Comparison of ENCODE assay signal across 17 cellular contexts in the genomic region with DNA sequence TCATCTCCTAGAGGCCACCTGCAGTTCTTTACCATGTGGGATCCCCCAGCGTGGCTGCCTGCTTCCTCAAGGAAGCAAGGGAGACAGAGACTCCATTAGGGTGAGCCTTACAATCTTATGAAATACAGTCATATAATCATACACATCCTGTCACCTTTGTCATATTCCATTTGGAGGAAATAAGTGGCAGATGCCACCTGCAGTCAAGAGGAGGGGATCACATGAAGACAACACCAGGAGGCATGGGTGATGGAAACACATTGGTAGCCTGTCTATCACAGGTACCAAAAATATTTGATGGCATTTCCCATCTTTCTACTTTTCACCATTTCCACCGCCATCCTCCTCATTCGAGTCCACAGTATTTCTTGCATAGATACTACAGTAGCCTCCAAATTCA. TPM values are rescaled to one million over a fixed set of nuclear protein-coding genes. Genes with fewer than 3 reads are reported as not detected.
DNase-seq lines count a peak whose midpoint lies in the region; ATAC-seq and TF ChIP-seq lines count a peak whose summit lies in the region.
"Had no signal": no experiment of that assay in that cellular context is flagged by ENCODE, and none has a peak within 500 bp of the region (broad histone marks: within the 10 kb centered on the region; RNA-seq: fewer than 3 reads in every experiment).

No MANE protein-coding gene starts in this region.

- H3K4me3 ChIP-seq in CD8-positive, alpha-beta T cell (ENCODE audit: low read depth, low read length), result no peak overlapping the region
- H3K4me3 ChIP-seq in MM.1S (ENCODE audit: low read length), result no peak overlapping the region
- H3K4me3 ChIP-seq: coronary artery, right atrium auricular region, vagina had no signal

- peak; percentile 90 for ATAC-seq in CD8-positive, alpha-beta T cell
- no peak for ATAC-seq in foreskin keratinocyte

- H3K79me2 ChIP-seq in MM.1S (ENCODE audit: low read length), result no peaks in the 10 kb centered on the region

- intact Hi-C loops in activated CD4-positive, alpha-beta memory T cell treated with anti-CD3 and anti-CD28 coated beads for 36 hours (cut with micrococcal nuclease), result loop anchor here (1.0 to 2.0 kb wide), 2 partner anchors 14 to 71 kb away; no protein-coding TSS in a partner anchor
- intact Hi-C loops in CD8-positive, alpha-beta T cell (cut with DNase I, micrococcal nuclease), result loop anchor here (1.0 to 5.0 kb wide), 4 partner anchors 16 to 211 kb away; partner anchors contain the start of gene ERAP1 (in 1 of the 2)

- no peaks in the 10 kb centered on the region for H4K20me1 ChIP-seq in MM.1S (ENCODE audit: insufficient read depth, low read length)

- TF ChIP-seq CTCF in CD8-positive, alpha-beta T cell (IDR thresholded peaks at IDR 0.05), result peak; percentile 34
- TF ChIP-seq CTCF in MM.1S (IDR thresholded peaks at IDR 0.05; ENCODE audit: low read length), result peak; percentile 15; the same call in 1 of the 2 replicates
- TF ChIP-seq CTCF in foreskin keratinocyte (conservative IDR thresholded peaks at IDR 0.05), result peak; percentile 4

- no peaks in the 10 kb centered on the region for H3K27me3 Mint-ChIP-seq in activated CD4-positive, alpha-beta memory T cell treated with anti-CD3 and anti-CD28 coated beads for 36 hours
- H3K27me3 Mint-ChIP-seq in activated CD4-positive, alpha-beta memory T cell treated with anti-CD3 and anti-CD28 coated beads, Interleukin-2, amount 10 ng/mL, durations not matched to agents 7 days and 5 days, result peaks cover 7% of the 10 kb centered on the region
- H3K27me3 Mint-ChIP-seq in CD8-positive, alpha-beta T cell (ENCODE audit: low read depth), result no peaks in the 10 kb centered on the region

- H3K4me3 Mint-ChIP-seq in activated CD4-positive, alpha-beta memory T cell treated with anti-CD3 and anti-CD28 coated beads for 36 hours, result no peak overlapping the region
- no peak overlapping the region for H3K4me3 Mint-ChIP-seq in activated CD4-positive, alpha-beta memory T cell treated with anti-CD3 and anti-CD28 coated beads, Interleukin-2, amount 10 ng/mL, durations not matched to agents 7 days and 5 days
- H3K4me3 Mint-ChIP-seq in CD8-positive, alpha-beta T cell, result no peak overlapping the region
- H3K4me3 Mint-ChIP-seq: CD14-positive monocyte had no signal

- no peaks in the 10 kb centered on the region for H3K9me3 Mint-ChIP-seq in activated CD4-positive, alpha-beta memory T cell treated with anti-CD3 and anti-CD28 coated beads for 36 hours
- no peaks in the 10 kb centered on the region for H3K9me3 Mint-ChIP-seq in activated CD4-positive, alpha-beta memory T cell treated with anti-CD3 and anti-CD28 coated beads, Interleukin-2, amount 10 ng/mL, durations not matched to agents 7 days and 5 days
- no peaks in the 10 kb centered on the region for H3K9me3 Mint-ChIP-seq in CD8-positive, alpha-beta T cell

- H3K9ac ChIP-seq in MM.1S (ENCODE audit: low read length), result no peak overlapping the region

- H3K9me3 ChIP-seq in CD8-positive, alpha-beta T cell (ENCODE audit: low read length), result no peaks in the 10 kb centered on the region
- H3K9me3 ChIP-seq in MM.1S (replicated peaks; ENCODE audit: insufficient read depth, low read length), result no peaks in the 10 kb centered on the region
- H3K9me3 ChIP-seq: right atrium auricular region, vagina had no signal

- no peaks in the 10 kb centered on the region for H3F3A ChIP-seq in MM.1S (ENCODE audit: insufficient read depth, low read length)

- no peaks in the 10 kb centered on the region for H3K36me3 Mint-ChIP-seq in activated CD4-positive, alpha-beta memory T cell treated with anti-CD3 and anti-CD28 coated beads for 36 hours
- H3K36me3 Mint-ChIP-seq in activated CD4-positive, alpha-beta memory T cell treated with anti-CD3 and anti-CD28 coated beads, Interleukin-2, amount 10 ng/mL, durations not matched to agents 7 days and 5 days (ENCODE audit: low read depth), result no peaks in the 10 kb centered on the region
- no peaks in the 10 kb centered on the region for H3K36me3 Mint-ChIP-seq in CD8-positive, alpha-beta T cell
- H3K36me3 Mint-ChIP-seq: CD14-positive monocyte had no signal

- H3K9me2 ChIP-seq in MM.1S (replicated peaks; ENCODE audit: insufficient read depth, low read length), result no peaks in the 10 kb centered on the region

- POLR2A ChIA-PET in activated CD4-positive, alpha-beta memory T cell treated with anti-CD3 and anti-CD28 coated beads for 36 hours (lab: Charles Lee), result no interaction called here
- POLR2A ChIA-PET in activated CD4-positive, alpha-beta memory T cell treated with anti-CD3 and anti-CD28 coated beads, Interleukin-2, amount 10 ng/mL, durations not matched to agents 7 days and 5 days (lab: Charles Lee), result no interaction called here
- POLR2A ChIA-PET in CD8-positive, alpha-beta T cell (lab: Charles Lee), result interaction anchor here (7.8 kb wide), 1 partner anchor 16 kb away, joined by 96 read pairs; the partner anchor contains the start of gene ERAP1

- no peaks in the 10 kb centered on the region for H3K27me3 ChIP-seq in CD8-positive, alpha-beta T cell (ENCODE audit: insufficient read depth, low read length)
- peaks cover 2% of the 10 kb centered on the region; the same call in 1 of the 2 replicates for H3K27me3 ChIP-seq in MM.1S (replicated peaks; ENCODE audit: insufficient read depth, low read length)
- no peaks in the 10 kb centered on the region for H3K27me3 ChIP-seq in foreskin keratinocyte
- H3K27me3 ChIP-seq: right atrium auricular region, vagina had no signal

- no peaks in the 10 kb centered on the region for H3K36me3 ChIP-seq in CD8-positive, alpha-beta T cell (ENCODE audit: insufficient read depth, low read length)
- no peaks in the 10 kb centered on the region for H3K36me3 ChIP-seq in MM.1S (replicated peaks; ENCODE audit: insufficient read depth, low read length)
- H3K36me3 ChIP-seq: right atrium auricular region, vagina had no signal

- CTCF ChIA-PET in activated CD4-positive, alpha-beta memory T cell treated with anti-CD3 and anti-CD28 coated beads for 36 hours (lab: Charles Lee), result no interaction called here
- CTCF ChIA-PET in activated CD4-positive, alpha-beta memory T cell treated with anti-CD3 and anti-CD28 coated beads, Interleukin-2, amount 10 ng/mL, durations not matched to agents 7 days and 5 days (lab: Charles Lee), result interaction anchor here (1.9 kb wide), 1 partner anchor 70 kb away, joined by 8 read pairs; no protein-coding TSS in a partner anchor
- CTCF ChIA-PET in CD8-positive, alpha-beta T cell (lab: Charles Lee), result interaction anchor here (0.8 to 4.4 kb wide), 2 partner anchors 65 to 71 kb away, joined by 3 to 26 read pairs; no protein-coding TSS in a partner anchor

- peaks cover 29% of the 10 kb centered on the region for H3K4me1 ChIP-seq in CD8-positive, alpha-beta T cell (ENCODE audit: insufficient read depth, low read length)
- H3K4me1 ChIP-seq in MM.1S (ENCODE audit: low read length) (no peaks in the 10 kb centered on the region), foreskin keratinocyte (peaks cover 17% of the 10 kb centered on the region)
- H3K4me1 ChIP-seq: right atrium auricular region had no signal

- H3K4me1 Mint-ChIP-seq in activated CD4-positive, alpha-beta memory T cell treated with anti-CD3 and anti-CD28 coated beads for 36 hours (ENCODE audit: low read depth), result peaks cover 51% of the 10 kb centered on the region
- H3K4me1 Mint-ChIP-seq in activated CD4-positive, alpha-beta memory T cell treated with anti-CD3 and anti-CD28 coated beads, Interleukin-2, amount 10 ng/mL, durations not matched to agents 7 days and 5 days, result peaks cover 27% of the 10 kb centered on the region
- H3K4me1 Mint-ChIP-seq in CD8-positive, alpha-beta T cell (ENCODE audit: low read depth), result peaks cover 50% of the 10 kb centered on the region

- DNase-seq in activated CD4-positive, alpha-beta memory T cell treated with anti-CD3 and anti-CD28 coated beads for 36 hours, result peak; percentile 25
- DNase-seq in activated CD4-positive, alpha-beta memory T cell treated with anti-CD3 and anti-CD28 coated beads, Interleukin-2, amount 10 ng/mL, durations not matched to agents 7 days and 5 days, result no peak
- peak in 3 of 7 experiments; percentile 22 to 39 (median 24) for DNase-seq in CD8-positive, alpha-beta T cell
- DNase-seq in MM.1S, result no peak
- DNase-seq in foreskin keratinocyte, result no peak
- no peak for DNase-seq in GOT3 (lab: John Stamatoyannopoulos, UW)
- no peak for DNase-seq in NCI-H345 treated with DMSO at 0.1 percent for 48 hours (lab: John Stamatoyannopoulos, UW; ENCODE audit: unreplicated experiment)
- no peak for DNase-seq in occipital lobe (lab: John Stamatoyannopoulos, UW)
- DNase-seq: activated effector memory CD4-positive, alpha-beta T cell treated with Interleukin-2 at 50 U/mL for 16 hours; NCI-H2029; nucleus accumbens; stimulated activated CD4-positive, alpha-beta T cell treated with anti-CD3 and anti-CD28 coated beads, Interleukin-15, amount 100 ng/mL, for 24 hours had no signal

- no peak overlapping the region for H3K27ac Mint-ChIP-seq in activated CD4-positive, alpha-beta memory T cell treated with anti-CD3 and anti-CD28 coated beads for 36 hours
- H3K27ac Mint-ChIP-seq in activated CD4-positive, alpha-beta memory T cell treated with anti-CD3 and anti-CD28 coated beads, Interleukin-2, amount 10 ng/mL, durations not matched to agents 7 days and 5 days, result no peak overlapping the region
- H3K27ac Mint-ChIP-seq in CD8-positive, alpha-beta T cell, result no peak overlapping the region

- no peak overlapping the region for H2AFZ ChIP-seq in MM.1S (ENCODE audit: low read length)

- no peak overlapping the region for H3K27ac ChIP-seq in CD8-positive, alpha-beta T cell (ENCODE audit: low read depth, low read length)
- H3K27ac ChIP-seq in MM.1S (ENCODE audit: low read length), result no peak overlapping the region
- no peak overlapping the region for H3K27ac ChIP-seq in foreskin keratinocyte
- H3K27ac ChIP-seq: coronary artery, right atrium auricular region, RWPE1, vagina had no signal

- no peak overlapping the region for H3K4me2 ChIP-seq in MM.1S (ENCODE audit: low read depth, low read length)

RNA-seq across cellular contexts. Expression of gene ERAP1, which starts 15.3 kb away (rescaled TPM):
- 100 to 1,000 TPM in 1 of 2 experiments, 10 to 100 TPM in 1; 90.7 to 105 TPM for total RNA-seq in activated CD4-positive, alpha-beta memory T cell treated with anti-CD3 and anti-CD28 coated beads for 36 hours
- total RNA-seq in activated CD4-positive, alpha-beta memory T cell treated with anti-CD3 and anti-CD28 coated beads, Interleukin-2, amount 10 ng/mL, durations not matched to agents 7 days and 5 days, result 100 to 1,000 TPM; 140 TPM
- 10 to 100 TPM; 45.4 to 47.7 TPM for total RNA-seq in CD8-positive, alpha-beta T cell
- 35.7 and 39.8 TPM in 2 replicates for total RNA-seq in foreskin keratinocyte
- polyA plus RNA-seq in foreskin keratinocyte, result 9.9 and 10.6 TPM in 2 replicates
- total RNA-seq in occipital lobe, result 13.1 TPM

RNA-seq across cellular contexts. Expression of gene ERAP2, which starts 53.2 kb away (rescaled TPM):
- total RNA-seq in activated CD4-positive, alpha-beta memory T cell treated with anti-CD3 and anti-CD28 coated beads for 36 hours, result 10 to 100 TPM; 44.8 to 48.9 TPM
- total RNA-seq in activated CD4-positive, alpha-beta memory T cell treated with anti-CD3 and anti-CD28 coated beads, Interleukin-2, amount 10 ng/mL, durations not matched to agents 7 days and 5 days, result 10 to 100 TPM; 91.3 to 93.9 TPM
- 10 to 100 TPM; 46.5 to 49.9 TPM for total RNA-seq in CD8-positive, alpha-beta T cell
- 29.8 and 66.7 TPM in 2 replicates for total RNA-seq in foreskin keratinocyte
- polyA plus RNA-seq in foreskin keratinocyte, result 11.6 and 23.3 TPM in 2 replicates
- total RNA-seq in occipital lobe, result 10.9 TPM
